In the genomic region with DNA sequence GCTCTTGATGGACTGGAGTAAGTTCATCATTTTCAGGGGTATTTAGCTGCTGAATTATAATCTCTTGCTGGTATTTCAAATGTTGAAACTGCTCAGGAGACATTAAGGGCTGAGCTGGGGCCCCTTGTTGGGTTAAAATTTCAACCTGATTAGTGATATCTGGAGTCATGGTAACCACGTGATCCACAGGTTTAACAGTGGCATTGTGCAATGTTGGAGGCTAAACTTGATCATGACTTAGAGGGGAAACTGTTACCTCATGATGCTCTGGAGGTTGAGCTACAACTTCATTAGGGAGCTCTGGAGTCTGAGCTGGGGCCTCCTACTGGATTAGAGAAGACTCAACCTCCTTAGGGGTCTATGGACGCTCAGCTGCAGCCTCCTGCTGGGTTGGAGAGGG, we compare ENCODE assay signal across 18 cellular contexts. TPM values are rescaled to one million over a fixed set of nuclear protein-coding genes. Genes with fewer than 3 reads are reported as not detected.
DNase-seq lines count a peak whose midpoint lies in the region; ATAC-seq, FAIRE-seq and TF ChIP-seq lines count a peak whose summit lies in the region.
"Had no signal": no experiment of that assay in that cellular context is flagged by ENCODE, and none has a peak within 500 bp of the region (broad histone marks: within the 10 kb centered on the region; RNA-seq: fewer than 3 reads in every experiment).

No MANE protein-coding gene starts in this region.

- peak; percentile 45 to 58 for ATAC-seq in activated T-cell treated with anti-CD3 and anti-CD28 coated beads, Interleukin-2, amount 50 U/mL, for 72 hours (replicated peaks in 1 of 2)
- no peak for ATAC-seq in activated T-cell treated with anti-CD3 and anti-CD28 coated beads, Interleukin-2, amount 50 U/mL, for 4 hours
- ATAC-seq in HG03139 (IDR thresholded peaks at IDR 0.05; ENCODE audit: unreplicated experiment) (no peak), HG03378 (IDR thresholded peaks at IDR 0.05; ENCODE audit: unreplicated experiment) (no peak), HG03439 (IDR thresholded peaks at IDR 0.05; ENCODE audit: unreplicated experiment) (no peak)

- H3K9me3 Mint-ChIP-seq in activated T-cell treated with anti-CD3 and anti-CD28 coated beads, Interleukin-2, amount 50 U/mL, for 72 hours: no peaks in the 10 kb centered on the region
- no peaks in the 10 kb centered on the region for H3K9me3 Mint-ChIP-seq in activated T-cell treated with anti-CD3 and anti-CD28 coated beads, Interleukin-2, amount 50 U/mL, for 4 hours
- H3K9me3 Mint-ChIP-seq: CD4-positive, alpha-beta T cell had no signal

- peak; percentile 9 for FAIRE-seq in GM18507 (lab: Jason Lieb, UNC)
- FAIRE-seq: HTR-8/SVneo had no signal

- H3K4me3 ChIP-seq in OCI-LY3 (ENCODE audit: low read length): no peak overlapping the region

- H3K27ac Mint-ChIP-seq in activated T-cell treated with anti-CD3 and anti-CD28 coated beads, Interleukin-2, amount 50 U/mL, for 72 hours: no peak overlapping the region
- H3K27ac Mint-ChIP-seq: B cell; CD4-positive, alpha-beta T cell; H9 had no signal

- peak overlapping the region; percentile 42 for H3K4me2 ChIP-seq in OCI-LY3 (ENCODE audit: low read length)

- H4K20me1 ChIP-seq in OCI-LY3 (ENCODE audit: insufficient read depth, low read length): no peaks in the 10 kb centered on the region

- H3K9ac ChIP-seq in OCI-LY3 (ENCODE audit: low read length): no peak overlapping the region

- peaks cover 30% of the 10 kb centered on the region for H3K4me1 Mint-ChIP-seq in activated T-cell treated with anti-CD3 and anti-CD28 coated beads, Interleukin-2, amount 50 U/mL, for 72 hours (ENCODE audit: low read depth)
- peaks cover 17% of the 10 kb centered on the region for H3K4me1 Mint-ChIP-seq in activated T-cell treated with anti-CD3 and anti-CD28 coated beads, Interleukin-2, amount 50 U/mL, for 4 hours (ENCODE audit: low read depth)

- no peak overlapping the region for H3K27ac ChIP-seq in OCI-LY3 (ENCODE audit: low read length)

- TF ChIP-seq CTCF in OCI-LY3 (IDR thresholded peaks at IDR 0.05; ENCODE audit: low read depth, low read length): no peak

- DNase-seq in activated T-cell treated with anti-CD3 and anti-CD28 coated beads, Interleukin-2, amount 50 U/mL, for 72 hours: no peak
- DNase-seq in activated T-cell treated with anti-CD3 and anti-CD28 coated beads, Interleukin-2, amount 50 U/mL, for 4 hours: no peak
- DNase-seq in GM18507 (ENCODE audit: extremely low spot score, insufficient read length, low read depth): no peak
- peak; percentile 31 for DNase-seq in renal cortical epithelial cell (ENCODE audit: low read depth)
- DNase-seq: C1 segment of cervical spinal cord; Calu3; CD4-positive, alpha-beta T cell; DMS 273 treated with DMSO at 0.1 percent for 48 hours; GOT3; H9 had no signal

- H3K4me1 ChIP-seq in OCI-LY3 (ENCODE audit: low read length): peaks cover 11% of the 10 kb centered on the region

- H3K27me3 Mint-ChIP-seq in activated T-cell treated with anti-CD3 and anti-CD28 coated beads, Interleukin-2, amount 50 U/mL, for 72 hours (ENCODE audit: low read depth): peaks cover 19% of the 10 kb centered on the region
- peaks cover 8% of the 10 kb centered on the region for H3K27me3 Mint-ChIP-seq in activated T-cell treated with anti-CD3 and anti-CD28 coated beads, Interleukin-2, amount 50 U/mL, for 4 hours (ENCODE audit: low read depth)
- H3K27me3 Mint-ChIP-seq: CD4-positive, alpha-beta T cell had no signal

- no peaks in the 10 kb centered on the region for H3K79me2 ChIP-seq in OCI-LY3 (ENCODE audit: low read length)

- H3K9me3 ChIP-seq in OCI-LY3 (ENCODE audit: insufficient read depth, low read length): no peaks in the 10 kb centered on the region

- no peaks in the 10 kb centered on the region for H3K36me3 Mint-ChIP-seq in activated T-cell treated with anti-CD3 and anti-CD28 coated beads, Interleukin-2, amount 50 U/mL, for 72 hours (ENCODE audit: insufficient read depth in 2 of 2)
- no peaks in the 10 kb centered on the region for H3K36me3 Mint-ChIP-seq in activated T-cell treated with anti-CD3 and anti-CD28 coated beads, Interleukin-2, amount 50 U/mL, for 4 hours (ENCODE audit: insufficient read depth)

- H3K27me3 ChIP-seq in OCI-LY3 (ENCODE audit: low read depth, low read length): no peaks in the 10 kb centered on the region

- H2AFZ ChIP-seq in OCI-LY3 (ENCODE audit: low read depth, low read length): peak overlapping the region; percentile 52; the same call in 1 of the 2 replicates

- no peak overlapping the region for H3K4me3 Mint-ChIP-seq in activated T-cell treated with anti-CD3 and anti-CD28 coated beads, Interleukin-2, amount 50 U/mL, for 72 hours
- no peak overlapping the region for H3K4me3 Mint-ChIP-seq in activated T-cell treated with anti-CD3 and anti-CD28 coated beads, Interleukin-2, amount 50 U/mL, for 4 hours
- H3K4me3 Mint-ChIP-seq: B cell; CD4-positive, alpha-beta T cell had no signal

- no peaks in the 10 kb centered on the region for H3K36me3 ChIP-seq in OCI-LY3 (replicated peaks; ENCODE audit: low read depth, low read length)

RNA-seq across cellular contexts. Expression of gene MPP2, which starts 17.2 kb away (rescaled TPM):
- 1 to 10 TPM; 4.0 to 4.1 TPM for total RNA-seq in activated T-cell treated with anti-CD3 and anti-CD28 coated beads, Interleukin-2, amount 50 U/mL, for 72 hours
- under 1 TPM; 0.21 to 0.91 (median 0.54) TPM for total RNA-seq in activated T-cell treated with anti-CD3 and anti-CD28 coated beads, Interleukin-2, amount 50 U/mL, for 4 hours
- total RNA-seq in renal cortical epithelial cell: 1.7 and 3.6 TPM in 2 replicates
- total RNA-seq: B cell had no signal

RNA-seq across cellular contexts. Expression of gene PPY, which starts 17.7 kb away (rescaled TPM):
- total RNA-seq in activated T-cell treated with anti-CD3 and anti-CD28 coated beads, Interleukin-2, amount 50 U/mL, for 72 hours: not detected
- total RNA-seq in activated T-cell treated with anti-CD3 and anti-CD28 coated beads, Interleukin-2, amount 50 U/mL, for 4 hours: not detected
- not detected in 2 replicates for total RNA-seq in renal cortical epithelial cell
- total RNA-seq: A172; B cell; Calu3; CD4-positive, alpha-beta T cell; Daoy; H9 had no signal

RNA-seq across cellular contexts. Expression of gene PYY, which starts 29.2 kb away (rescaled TPM):
- total RNA-seq in activated T-cell treated with anti-CD3 and anti-CD28 coated beads, Interleukin-2, amount 50 U/mL, for 72 hours: not detected
- not detected for total RNA-seq in activated T-cell treated with anti-CD3 and anti-CD28 coated beads, Interleukin-2, amount 50 U/mL, for 4 hours
- total RNA-seq in renal cortical epithelial cell: not detected in 2 replicates
- total RNA-seq: A172; B cell; Calu3; CD4-positive, alpha-beta T cell; Daoy had no signal

Comparison
In these comparisons a context has a peak if more than half of its experiments do, and no peak if none do; other contexts are left out.
1. ATAC-seq: peak in activated T-cell treated with anti-CD3 and anti-CD28 coated beads, Interleukin-2, amount 50 U/mL, for 72 hours (2 of 2); none in activated T-cell treated with anti-CD3 and anti-CD28 coated beads, Interleukin-2, amount 50 U/mL, for 4 hours (0 of 2), HG03139 (single experiment), HG03378 (single experiment) and HG03439 (single experiment).